1 cellular context compared by ENCODE assay signal in the genomic region with DNA sequence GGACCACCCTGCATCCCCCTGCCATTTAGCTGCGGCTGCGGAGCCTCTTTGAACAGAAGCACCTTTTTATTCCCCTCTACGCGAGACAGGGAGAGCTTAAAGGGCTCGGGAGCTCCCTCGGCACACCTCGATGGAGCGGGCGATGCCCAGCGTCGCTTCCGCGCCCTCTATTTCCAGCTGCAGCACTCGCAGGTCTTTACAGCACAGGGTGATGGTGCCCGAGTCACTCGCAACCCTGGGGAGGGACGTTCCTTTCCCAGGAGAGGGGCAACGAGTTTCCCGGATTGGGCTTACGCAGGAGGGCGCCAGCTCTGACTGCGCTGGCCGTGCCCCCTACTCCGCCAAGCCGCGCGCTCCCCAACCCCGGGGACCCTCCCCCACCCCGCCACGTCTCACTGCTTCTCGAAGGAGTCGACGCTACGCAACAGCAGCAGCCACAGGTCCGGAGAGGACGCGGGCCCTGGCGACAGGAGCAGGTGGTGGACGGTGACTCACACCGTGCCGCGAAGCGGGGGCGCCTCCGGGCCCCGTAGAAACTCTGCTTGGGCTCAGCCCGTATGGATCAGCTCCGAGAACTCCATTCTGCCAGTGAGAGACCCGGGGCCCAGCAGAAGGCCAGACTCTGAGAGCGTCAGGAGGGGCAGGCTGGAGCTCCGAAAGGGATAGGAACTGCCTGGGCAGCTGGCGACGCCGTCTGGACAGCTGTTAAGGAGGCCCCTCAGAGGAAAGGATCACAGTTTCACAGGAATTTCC.
A peak's percentile ranks its signal among the peaks of the same experiment; 100 is the strongest.
TF ChIP-seq lines count a peak whose summit lies in the region.

No MANE protein-coding gene starts in this region.

TF ChIP-seq in HepG2, 621 proteins besides CTCF, POLR2A, EP300 and RAD21 (continued from another document and continues in another):
- TF ChIP-seq, protein P1, sequence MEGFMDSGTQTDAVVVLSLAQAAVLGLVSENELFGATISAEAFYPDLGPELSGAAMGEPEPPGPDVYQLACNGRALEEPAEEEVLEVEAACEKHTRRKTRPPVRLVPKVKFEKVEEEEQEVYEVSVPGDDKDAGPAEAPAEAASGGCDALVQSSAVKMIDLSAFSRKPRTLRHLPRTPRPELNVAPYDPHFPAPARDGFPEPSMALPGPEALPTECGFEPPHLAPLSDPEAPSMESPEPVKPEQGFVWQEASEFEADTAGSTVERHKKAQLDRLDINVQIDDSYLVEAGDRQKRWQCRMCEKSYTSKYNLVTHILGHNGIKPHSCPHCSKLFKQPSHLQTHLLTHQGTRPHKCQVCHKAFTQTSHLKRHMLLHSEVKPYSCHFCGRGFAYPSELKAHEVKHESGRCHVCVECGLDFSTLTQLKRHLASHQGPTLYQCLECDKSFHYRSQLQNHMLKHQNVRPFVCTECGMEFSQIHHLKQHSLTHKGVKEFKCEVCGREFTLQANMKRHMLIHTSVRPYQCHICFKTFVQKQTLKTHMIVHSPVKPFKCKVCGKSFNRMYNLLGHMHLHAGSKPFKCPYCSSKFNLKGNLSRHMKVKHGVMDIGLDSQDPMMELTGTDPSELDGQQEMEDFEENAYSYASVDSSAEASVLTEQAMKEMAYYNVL (CRISPR knock-in tag; IDR thresholded peaks at IDR 0.05; ENCODE audit: borderline replicate concordance) = no peak
- TF ChIP-seq AKAP8 (CRISPR knock-in tag; IDR thresholded peaks at IDR 0.05) (no peak), CHCHD3 (CRISPR knock-in tag; IDR thresholded peaks at IDR 0.05) (no peak), ZNF850 (CRISPR knock-in tag; conservative IDR thresholded peaks at IDR 0.05) (no peak), ZNF75D (CRISPR knock-in tag; IDR thresholded peaks at IDR 0.05; ENCODE audit: borderline replicate concordance) (no peak), ZNF772 (CRISPR knock-in tag; IDR thresholded peaks at IDR 0.05) (no peak), ZNF589 (CRISPR knock-in tag; conservative IDR thresholded peaks at IDR 0.05) (no peak), PRDM10 (CRISPR knock-in tag; IDR thresholded peaks at IDR 0.05; ENCODE audit: low read depth) (no peak), SP1 (IDR thresholded peaks at IDR 0.05) (no peak), SP1 (CRISPR knock-in tag; IDR thresholded peaks at IDR 0.05) (no peak), TP53 (CRISPR knock-in tag; conservative IDR thresholded peaks at IDR 0.05) (no peak), POGZ (CRISPR knock-in tag; IDR thresholded peaks at IDR 0.05) (no peak), ZBED4 (CRISPR knock-in tag; IDR thresholded peaks at IDR 0.05; ENCODE audit: borderline replicate concordance) (peak; percentile 71; the same call in 1 of the 2 replicates), ZNF484 (CRISPR knock-in tag; IDR thresholded peaks at IDR 0.05; ENCODE audit: borderline replicate concordance, low read depth) (no peak), SNAI1 (CRISPR knock-in tag; IDR thresholded peaks at IDR 0.05; ENCODE audit: borderline replicate concordance) (no peak), ZSCAN30 (CRISPR knock-in tag; IDR thresholded peaks at IDR 0.05) (no peak), JDP2 (CRISPR knock-in tag; IDR thresholded peaks at IDR 0.05; ENCODE audit: borderline replicate concordance) (no peak), ZNF44 (CRISPR knock-in tag; IDR thresholded peaks at IDR 0.05) (no peak), KLF6 (CRISPR knock-in tag; IDR thresholded peaks at IDR 0.05) (peak; percentile 68; the same call in 1 of the 2 replicates), ZNF138 (CRISPR knock-in tag; IDR thresholded peaks at IDR 0.05; ENCODE audit: low read depth) (no peak), CCAR2 (optimal IDR thresholded peaks at IDR 0.05; ENCODE audit: low read depth, low read length) (no peak), CEBPG (CRISPR knock-in tag; IDR thresholded peaks at IDR 0.05) (no peak), ZNF121 (CRISPR knock-in tag; IDR thresholded peaks at IDR 0.05) (no peak), ZFP90 (CRISPR knock-in tag; IDR thresholded peaks at IDR 0.05; ENCODE audit: borderline replicate concordance) (no peak), RCOR2 (CRISPR knock-in tag; IDR thresholded peaks at IDR 0.05) (no peak), NFYB (CRISPR knock-in tag; IDR thresholded peaks at IDR 0.05) (no peak), ZNF660 (CRISPR knock-in tag; IDR thresholded peaks at IDR 0.05; ENCODE audit: borderline replicate concordance, low read depth) (no peak)
- TF ChIP-seq, protein P2, sequence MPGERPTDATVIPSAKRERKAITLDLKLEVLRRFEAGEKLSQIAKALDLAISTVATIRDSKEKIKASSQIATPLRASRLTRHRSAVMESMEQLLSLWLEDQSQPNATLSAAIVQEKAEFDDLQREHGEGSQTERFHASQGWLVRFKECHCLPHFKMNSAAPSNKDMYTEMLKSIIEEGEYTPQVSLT (CRISPR knock-in tag; IDR thresholded peaks at IDR 0.05; ENCODE audit: borderline replicate concordance, low read depth) = no peak
- TF ChIP-seq, protein P3, sequence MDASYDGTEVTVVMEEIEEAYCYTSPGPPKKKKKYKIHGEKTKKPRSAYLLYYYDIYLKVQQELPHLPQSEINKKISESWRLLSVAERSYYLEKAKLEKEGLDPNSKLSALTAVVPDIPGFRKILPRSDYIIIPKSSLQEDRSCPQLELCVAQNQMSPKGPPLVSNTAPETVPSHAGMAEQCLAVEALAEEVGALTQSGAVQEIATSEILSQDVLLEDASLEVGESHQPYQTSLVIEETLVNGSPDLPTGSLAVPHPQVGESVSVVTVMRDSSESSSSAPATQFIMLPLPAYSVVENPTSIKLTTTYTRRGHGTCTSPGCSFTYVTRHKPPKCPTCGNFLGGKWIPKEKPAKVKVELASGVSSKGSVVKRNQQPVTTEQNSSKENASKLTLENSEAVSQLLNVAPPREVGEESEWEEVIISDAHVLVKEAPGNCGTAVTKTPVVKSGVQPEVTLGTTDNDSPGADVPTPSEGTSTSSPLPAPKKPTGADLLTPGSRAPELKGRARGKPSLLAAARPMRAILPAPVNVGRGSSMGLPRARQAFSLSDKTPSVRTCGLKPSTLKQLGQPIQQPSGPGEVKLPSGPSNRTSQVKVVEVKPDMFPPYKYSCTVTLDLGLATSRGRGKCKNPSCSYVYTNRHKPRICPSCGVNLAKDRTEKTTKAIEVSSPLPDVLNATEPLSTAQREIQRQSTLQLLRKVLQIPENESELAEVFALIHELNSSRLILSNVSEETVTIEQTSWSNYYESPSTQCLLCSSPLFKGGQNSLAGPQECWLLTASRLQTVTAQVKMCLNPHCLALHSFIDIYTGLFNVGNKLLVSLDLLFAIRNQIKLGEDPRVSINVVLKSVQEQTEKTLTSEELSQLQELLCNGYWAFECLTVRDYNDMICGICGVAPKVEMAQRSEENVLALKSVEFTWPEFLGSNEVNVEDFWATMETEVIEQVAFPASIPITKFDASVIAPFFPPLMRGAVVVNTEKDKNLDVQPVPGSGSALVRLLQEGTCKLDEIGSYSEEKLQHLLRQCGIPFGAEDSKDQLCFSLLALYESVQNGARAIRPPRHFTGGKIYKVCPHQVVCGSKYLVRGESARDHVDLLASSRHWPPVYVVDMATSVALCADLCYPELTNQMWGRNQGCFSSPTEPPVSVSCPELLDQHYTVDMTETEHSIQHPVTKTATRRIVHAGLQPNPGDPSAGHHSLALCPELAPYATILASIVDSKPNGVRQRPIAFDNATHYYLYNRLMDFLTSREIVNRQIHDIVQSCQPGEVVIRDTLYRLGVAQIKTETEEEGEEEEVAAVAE (CRISPR knock-in tag; IDR thresholded peaks at IDR 0.05; ENCODE audit: borderline replicate concordance) = 0 out of 2 replicates have a peak, but pooled peaks have one; percentile 52
- TF ChIP-seq, protein P4, sequence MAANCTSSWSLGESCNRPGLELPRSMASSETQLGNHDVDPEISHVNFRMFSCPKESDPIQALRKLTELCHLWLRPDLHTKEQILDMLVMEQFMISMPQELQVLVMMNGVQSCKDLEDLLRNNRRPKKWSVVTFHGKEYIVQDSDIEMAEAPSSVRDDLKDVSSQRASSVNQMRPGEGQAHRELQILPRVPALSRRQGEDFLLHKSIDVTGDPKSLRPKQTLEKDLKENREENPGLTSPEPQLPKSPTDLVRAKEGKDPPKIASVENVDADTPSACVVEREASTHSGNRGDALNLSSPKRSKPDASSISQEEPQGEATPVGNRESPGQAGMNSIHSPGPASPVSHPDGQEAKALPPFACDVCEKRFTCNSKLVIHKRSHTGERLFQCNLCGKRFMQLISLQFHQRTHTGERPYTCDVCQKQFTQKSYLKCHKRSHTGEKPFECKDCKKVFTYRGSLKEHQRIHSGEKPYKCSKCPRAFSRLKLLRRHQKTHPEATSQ (CRISPR knock-in tag; IDR thresholded peaks at IDR 0.05; ENCODE audit: borderline replicate concordance) = no peak
- TF ChIP-seq, protein P5, sequence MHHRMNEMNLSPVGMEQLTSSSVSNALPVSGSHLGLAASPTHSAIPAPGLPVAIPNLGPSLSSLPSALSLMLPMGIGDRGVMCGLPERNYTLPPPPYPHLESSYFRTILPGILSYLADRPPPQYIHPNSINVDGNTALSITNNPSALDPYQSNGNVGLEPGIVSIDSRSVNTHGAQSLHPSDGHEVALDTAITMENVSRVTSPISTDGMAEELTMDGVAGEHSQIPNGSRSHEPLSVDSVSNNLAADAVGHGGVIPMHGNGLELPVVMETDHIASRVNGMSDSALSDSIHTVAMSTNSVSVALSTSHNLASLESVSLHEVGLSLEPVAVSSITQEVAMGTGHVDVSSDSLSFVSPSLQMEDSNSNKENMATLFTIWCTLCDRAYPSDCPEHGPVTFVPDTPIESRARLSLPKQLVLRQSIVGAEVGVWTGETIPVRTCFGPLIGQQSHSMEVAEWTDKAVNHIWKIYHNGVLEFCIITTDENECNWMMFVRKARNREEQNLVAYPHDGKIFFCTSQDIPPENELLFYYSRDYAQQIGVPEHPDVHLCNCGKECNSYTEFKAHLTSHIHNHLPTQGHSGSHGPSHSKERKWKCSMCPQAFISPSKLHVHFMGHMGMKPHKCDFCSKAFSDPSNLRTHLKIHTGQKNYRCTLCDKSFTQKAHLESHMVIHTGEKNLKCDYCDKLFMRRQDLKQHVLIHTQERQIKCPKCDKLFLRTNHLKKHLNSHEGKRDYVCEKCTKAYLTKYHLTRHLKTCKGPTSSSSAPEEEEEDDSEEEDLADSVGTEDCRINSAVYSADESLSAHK (CRISPR knock-in tag; IDR thresholded peaks at IDR 0.05; ENCODE audit: borderline replicate concordance) = no peak
- TF ChIP-seq, protein P6, sequence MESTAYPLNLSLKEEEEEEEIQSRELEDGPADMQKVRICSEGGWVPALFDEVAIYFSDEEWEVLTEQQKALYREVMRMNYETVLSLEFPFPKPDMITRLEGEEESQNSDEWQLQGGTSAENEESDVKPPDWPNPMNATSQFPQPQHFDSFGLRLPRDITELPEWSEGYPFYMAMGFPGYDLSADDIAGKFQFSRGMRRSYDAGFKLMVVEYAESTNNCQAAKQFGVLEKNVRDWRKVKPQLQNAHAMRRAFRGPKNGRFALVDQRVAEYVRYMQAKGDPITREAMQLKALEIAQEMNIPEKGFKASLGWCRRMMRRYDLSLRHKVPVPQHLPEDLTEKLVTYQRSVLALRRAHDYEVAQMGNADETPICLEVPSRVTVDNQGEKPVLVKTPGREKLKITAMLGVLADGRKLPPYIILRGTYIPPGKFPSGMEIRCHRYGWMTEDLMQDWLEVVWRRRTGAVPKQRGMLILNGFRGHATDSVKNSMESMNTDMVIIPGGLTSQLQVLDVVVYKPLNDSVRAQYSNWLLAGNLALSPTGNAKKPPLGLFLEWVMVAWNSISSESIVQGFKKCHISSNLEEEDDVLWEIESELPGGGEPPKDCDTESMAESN (CRISPR knock-in tag; conservative IDR thresholded peaks at IDR 0.05) = no peak
